ENCODE assay signal across 17 cellular contexts in genomic region chr4:113921089-113921842, GRCh38. TPM values are rescaled to one million over a fixed set of nuclear protein-coding genes. Genes with fewer than 3 reads are reported as not detected.
DNase-seq lines count a peak whose midpoint lies in the region; ATAC-seq, FAIRE-seq and TF ChIP-seq lines count a peak whose summit lies in the region.
"Had no signal": no experiment of that assay in that cellular context is flagged by ENCODE, and none has a peak within 500 bp of the region (broad histone marks: within the 10 kb centered on the region; RNA-seq: fewer than 3 reads in every experiment).

No MANE protein-coding gene starts in this region.

- no peaks in the 10 kb centered on the region for H3K4me1 Mint-ChIP-seq in activated T-cell treated with anti-CD3 and anti-CD28 coated beads, Interleukin-2, amount 50 U/mL, for 4 hours (ENCODE audit: low read depth)

- H3K36me3 ChIP-seq in bronchial epithelial cell (ENCODE audit: control insufficient read depth, insufficient read depth, low read length) = no peaks in the 10 kb centered on the region
- H3K36me3 ChIP-seq: esophagus squamous epithelium, thoracic aorta had no signal

- peak; percentile 30 for FAIRE-seq in H54 (lab: Jason Lieb, UNC)
- no peak for FAIRE-seq in bronchial epithelial cell (lab: Jason Lieb, UNC)
- FAIRE-seq: colon had no signal

- TF ChIP-seq CTCF in bronchial epithelial cell (IDR thresholded peaks at IDR 0.05; ENCODE audit: insufficient read depth, low read length, severe bottlenecking) = no peak

- no peak for TF ChIP-seq POLR2A in H54 (IDR thresholded peaks at IDR 0.05; ENCODE audit: low read depth, low read length)

- H3K9me3 Mint-ChIP-seq in activated T-cell treated with anti-CD3 and anti-CD28 coated beads, Interleukin-2, amount 50 U/mL, for 4 hours = no peaks in the 10 kb centered on the region

- peak; percentile 4 for DNase-seq in Ammon's horn (ENCODE audit: low spot score)
- no peak for DNase-seq in H54 (ENCODE audit: insufficient read length, low spot score)
- peak; percentile 34 for DNase-seq in bronchial epithelial cell (ENCODE audit: low read depth)
- peak; percentile 44 for DNase-seq in left kidney (ENCODE audit: low read depth, low spot score)
- no peak for DNase-seq in activated T-cell treated with anti-CD3 and anti-CD28 coated beads, Interleukin-2, amount 50 U/mL, for 4 hours
- DNase-seq in effector CD8-positive, alpha-beta T cell (lab: John Stamatoyannopoulos, UW) = no peak
- DNase-seq in cerebellar nuclear complex (lab: John Stamatoyannopoulos, UW) = no peak
- DNase-seq: activated naive CD4-positive, alpha-beta T cell treated with anti-CD3 and anti-CD28 coated beads, Interleukin-2, amount 50 U/mL, for 16 hours; esophagus squamous epithelium; H7; MM.1S; NK-92 treated with Interleukin-12 subunit alpha and Interleukin-12 subunit beta, amount 100 ng/mL, for 24 hours; occipital lobe had no signal

- H3K27me3 Mint-ChIP-seq in activated T-cell treated with anti-CD3 and anti-CD28 coated beads, Interleukin-2, amount 50 U/mL, for 4 hours (ENCODE audit: low read depth) = no peaks in the 10 kb centered on the region

- H3K4me3 ChIP-seq in bronchial epithelial cell (ENCODE audit: low read depth, low read length) = no peak overlapping the region
- H3K4me3 ChIP-seq: esophagus squamous epithelium, SJSA1, thoracic aorta had no signal

- H3K27me3 ChIP-seq in bronchial epithelial cell (ENCODE audit: control insufficient read depth, insufficient read depth, low read length) = no peaks in the 10 kb centered on the region
- H3K27me3 ChIP-seq: esophagus squamous epithelium, SJSA1 had no signal

- H3K4me3 Mint-ChIP-seq in activated T-cell treated with anti-CD3 and anti-CD28 coated beads, Interleukin-2, amount 50 U/mL, for 4 hours = no peak overlapping the region

- no peaks in the 10 kb centered on the region for H3K36me3 Mint-ChIP-seq in activated T-cell treated with anti-CD3 and anti-CD28 coated beads, Interleukin-2, amount 50 U/mL, for 4 hours (ENCODE audit: insufficient read depth)

- ATAC-seq in activated T-cell treated with anti-CD3 and anti-CD28 coated beads, Interleukin-2, amount 50 U/mL, for 4 hours = no peak
- no peak for ATAC-seq in HG03108 (IDR thresholded peaks at IDR 0.05; ENCODE audit: unreplicated experiment)

RNA-seq across cellular contexts. Expression of gene ARSJ, which starts 58.2 kb away (rescaled TPM):
- 23.3 and 29.0 TPM in 2 replicates for total RNA-seq in bronchial epithelial cell
- under 1 TPM in 2 of 3 donors, not detected in 1; 0.13 to 0.18 TPM for total RNA-seq in activated T-cell treated with anti-CD3 and anti-CD28 coated beads, Interleukin-2, amount 50 U/mL, for 4 hours

Comparison
In these comparisons a context has a peak if more than half of its experiments do, and no peak if none do; other contexts are left out.
1. DNase-seq: peak in Ammon's horn (single experiment), bronchial epithelial cell (single experiment) and left kidney (single experiment); none in H54 (single experiment), activated T-cell treated with anti-CD3 and anti-CD28 coated beads, Interleukin-2, amount 50 U/mL, for 4 hours (single experiment), effector CD8-positive, alpha-beta T cell (single experiment) and cerebellar nuclear complex (0 of 2).
2. RNA of gene ARSJ, which starts 58.2 kb away (total RNA-seq): 23.3 to 29.0 TPM in bronchial epithelial cell; 0.13 to 0.18 TPM in activated T-cell treated with anti-CD3 and anti-CD28 coated beads, Interleukin-2, amount 50 U/mL, for 4 hours; every median in the first group is over 10 times any median in the second.